In the genomic region with DNA sequence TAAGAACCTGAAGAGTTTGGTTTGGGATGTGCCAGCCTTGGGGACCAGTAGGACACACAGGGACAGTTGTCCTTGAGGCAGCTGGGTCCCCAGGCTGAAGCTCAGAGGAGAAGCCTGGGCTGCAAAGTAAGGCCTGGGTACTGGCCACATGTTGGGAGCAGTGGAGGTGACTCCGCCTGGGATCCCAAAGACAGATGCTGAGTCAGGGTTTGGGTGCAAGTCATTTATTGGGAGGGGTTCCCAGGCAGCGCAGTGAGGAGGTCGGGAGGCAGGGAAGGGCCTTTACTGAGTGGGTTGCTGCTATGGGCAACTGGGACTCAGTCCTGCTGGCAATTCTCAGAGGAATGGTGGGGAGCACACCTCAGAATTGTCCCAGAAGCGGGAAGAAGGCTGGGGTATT, we compare ENCODE assay signal across 32 cellular contexts. TPM values are rescaled to one million over a fixed set of nuclear protein-coding genes. Genes with fewer than 3 reads are reported as not detected.
"Had no signal": no experiment of that assay in that cellular context is flagged by ENCODE, and none has a peak within 500 bp of the region (broad histone marks: within the 10 kb centered on the region; RNA-seq: fewer than 3 reads in every experiment).

No MANE protein-coding gene starts in this region.

- H3K27ac ChIP-seq: neural progenitor cell, ovary, parathyroid adenoma, psoas muscle, skin epidermis, spleen, suprapubic skin, testis, tibial artery, transverse colon, upper lobe of right lung, uterus had no signal

- H3K4me2 ChIP-seq: neural progenitor cell, smooth muscle cell had no signal

- H3K9ac ChIP-seq: neural progenitor cell, parathyroid adenoma had no signal

- H3K4me3 ChIP-seq: neural progenitor cell, ovary, psoas muscle, skin epidermis, smooth muscle cell, spleen, suprapubic skin, testis, tibial artery, transverse colon, upper lobe of right lung, uterus had no signal

- H3K79me2 ChIP-seq: parathyroid adenoma had no signal

- DNase-seq: naive thymus-derived CD4-positive, alpha-beta T cell; natural killer cell; occipital lobe; ovary; psoas muscle; right cardiac atrium; spleen; stimulated activated CD4-positive, alpha-beta T cell treated with anti-CD3 and anti-CD28 coated beads, Interleukin-12 subunit alpha, Interleukin-12 subunit beta, amount 100 ng/mL, for 4 hours; stimulated activated CD4-positive, alpha-beta T cell treated with anti-CD3 and anti-CD28 coated beads, Interleukin-1b, Interleukin-23, amount 100 ng/mL, for 48 hours; stimulated activated CD4-positive, alpha-beta T cell treated with anti-CD3 and anti-CD28 coated beads, Interleukin-4, amount 100 ng/mL, for 1 hour; stimulated activated CD4-positive, alpha-beta T cell treated with anti-CD3 and anti-CD28 coated beads, Interleukin-4, amount 100 ng/mL, for 4 hours; stimulated activated CD8-positive, alpha-beta memory T cell treated with anti-CD3 and anti-CD28 coated beads, Interleukin-4, amount 100 ng/mL, for 48 hours; stimulated activated naive CD4-positive, alpha-beta T cell; stimulated activated naive CD8-positive, alpha-beta T cell treated with anti-CD3 and anti-CD28 coated beads, Interleukin-15, amount 100 ng/mL, for 72 hours; stimulated activated naive CD8-positive, alpha-beta T cell treated with anti-CD3 and anti-CD28 coated beads, Interleukin-15, Interleukin-2, amounts not matched to agents 100 U/mL and 50 U/mL, for 24 hours; substantia nigra; testis; tibial artery; transverse colon; upper lobe of right lung; uterus had no signal

- ATAC-seq: naive thymus-derived CD4-positive, alpha-beta T cell; natural killer cell; psoas muscle; right cardiac atrium; sciatic nerve; stimulated activated memory B cell treated with anti-CD40 and anti-IgM and Interleukin-4, amounts not matched to agents 10 μg/mL and 1 μg/mL and 100 μg/mL, for 72 hours; stimulated activated naive CD8-positive, alpha-beta T cell treated with anti-CD3 and anti-CD28 coated beads, Interleukin-15, amount 100 ng/mL, for 72 hours; stimulated activated naive CD8-positive, alpha-beta T cell treated with anti-CD3 and anti-CD28 coated beads, Interleukin-15, Interleukin-2, amounts not matched to agents 100 U/mL and 50 U/mL, for 24 hours; upper lobe of right lung had no signal

- H2AFZ ChIP-seq: neural progenitor cell, parathyroid adenoma had no signal

- H3K36me3 ChIP-seq: neural progenitor cell, ovary, suprapubic skin, tibial artery, transverse colon, upper lobe of right lung, uterus had no signal

- H3K9me3 ChIP-seq: ovary, psoas muscle, spleen, suprapubic skin, testis, tibial artery, transverse colon, upper lobe of right lung, uterus had no signal

- H3K27me3 ChIP-seq: ovary, testis, upper lobe of right lung, uterus had no signal

- H3K4me1 ChIP-seq: neural progenitor cell, parathyroid adenoma, psoas muscle, spleen, suprapubic skin, testis, tibial artery, transverse colon, upper lobe of right lung, uterus had no signal

RNA-seq across cellular contexts. Expression of gene BPI, which starts 12.4 kb away (rescaled TPM):
- total RNA-seq: occipital lobe, progenitor cell of endocrine pancreas, renal cortical epithelial cell, smooth muscle cell, suprapubic skin, transverse colon, upper lobe of right lung had no signal
- polyA plus RNA-seq: naive thymus-derived CD4-positive, alpha-beta T cell; neural cell; smooth muscle cell had no signal

RNA-seq across cellular contexts. Expression of gene LBP, which starts 29.9 kb away (rescaled TPM):
- total RNA-seq: naive thymus-derived CD4-positive, alpha-beta T cell; natural killer cell; progenitor cell of endocrine pancreas; smooth muscle cell; spleen; transverse colon; urinary bladder; uterus had no signal
- polyA plus RNA-seq: naive thymus-derived CD4-positive, alpha-beta T cell; neural cell; smooth muscle cell had no signal

RNA-seq across cellular contexts. Expression of gene KIAA1755, which starts 55.8 kb away (rescaled TPM):
- total RNA-seq: naive thymus-derived CD4-positive, alpha-beta T cell; natural killer cell; renal cortical epithelial cell; smooth muscle cell had no signal
- polyA plus RNA-seq: naive thymus-derived CD4-positive, alpha-beta T cell; neural cell had no signal
